ENCODE assay signal across 8 cellular contexts in the genomic region with DNA sequence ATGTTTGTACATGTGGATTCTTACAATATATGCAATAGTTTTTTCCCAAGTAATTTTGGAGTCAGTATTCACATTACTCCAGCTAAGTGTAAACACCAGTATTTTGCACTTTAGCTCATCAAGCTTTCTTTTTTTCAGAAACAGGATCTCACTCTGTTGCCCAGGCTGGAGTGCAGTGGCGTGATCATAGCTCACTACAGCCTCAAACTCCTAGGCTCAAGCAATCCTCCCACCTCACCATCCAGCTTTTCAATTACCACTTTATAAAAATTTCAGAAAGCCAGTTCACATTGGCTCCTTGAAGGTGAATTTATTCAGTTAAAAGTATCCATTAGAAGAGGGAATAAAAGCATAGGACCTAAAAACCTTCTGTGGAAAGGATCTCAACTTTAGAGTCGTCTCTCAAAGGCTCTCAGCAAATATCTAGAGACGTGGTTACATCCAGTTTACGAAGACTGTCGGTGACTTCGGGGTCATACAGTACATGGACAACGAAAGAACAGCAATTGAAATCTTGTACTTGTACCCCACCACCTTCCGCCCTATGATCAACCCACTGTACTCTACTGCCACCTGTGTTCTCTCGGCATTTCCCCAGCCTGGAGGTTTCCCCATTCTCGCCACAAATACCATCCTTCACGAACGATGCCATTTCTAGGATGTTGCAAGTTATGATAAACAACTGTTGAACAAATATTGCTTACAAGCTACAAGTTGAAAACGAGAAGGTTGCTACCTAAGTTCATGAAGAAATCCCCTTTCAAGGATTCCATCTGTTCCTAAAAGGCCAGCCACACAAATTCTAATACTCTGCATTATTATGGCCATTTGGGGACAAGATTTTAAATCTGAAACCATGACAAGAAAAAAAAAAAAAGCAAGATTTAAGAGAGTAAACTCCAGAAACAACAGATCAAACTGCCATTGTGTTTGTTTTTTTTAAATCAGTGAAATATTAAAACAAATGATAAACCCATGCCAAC. TPM values are rescaled to one million over a fixed set of nuclear protein-coding genes. Genes with fewer than 3 reads are reported as not detected.
DNase-seq lines count a peak whose midpoint lies in the region; ATAC-seq and TF ChIP-seq lines count a peak whose summit lies in the region.

No MANE protein-coding gene starts in this region.

- no peak overlapping the region for H3K9ac ChIP-seq in endocrine pancreas (ENCODE audit: control insufficient read depth, insufficient read depth, low read length)

- H3K36me3 ChIP-seq in endocrine pancreas (ENCODE audit: control insufficient read depth, insufficient read depth, low read length) (no peaks in the 10 kb centered on the region), mucosa of descending colon (ENCODE audit: low read depth) (no peaks in the 10 kb centered on the region), aorta (ENCODE audit: control insufficient read depth in 1 of 2, insufficient read depth in 2 of 2, low read length in 1 of 2) (no peaks in the 10 kb centered on the region)

- no peak overlapping the region for H3K27ac ChIP-seq in RWPE1
- H3K27ac ChIP-seq in aorta (ENCODE audit: low read depth in 1 of 2, low read length in 2 of 2): no peak overlapping the region

- CTCF ChIA-PET in RWPE1 (lab: Yijun Ruan, JAX): interaction anchor here (0.6 to 2.7 kb wide), 21 partner anchors 11 to 1395 kb away, joined by 3 to 14 read pairs (median 4); no protein-coding TSS in a partner anchor

- H3K9me3 ChIP-seq in endocrine pancreas (ENCODE audit: control insufficient read depth, low read length) (no peaks in the 10 kb centered on the region), mucosa of descending colon (no peaks in the 10 kb centered on the region), aorta (ENCODE audit: control insufficient read depth, low read length) (no peaks in the 10 kb centered on the region)

- POLR2A ChIA-PET in RWPE1 (lab: Yijun Ruan, JAX; ENCODE audit: low non-redundant PET): interaction anchor here (0.5 to 0.6 kb wide), 2 partner anchors 31 to 42 kb away, joined by 4 to 7 read pairs; no protein-coding TSS in a partner anchor

- ATAC-seq in HG02798 (IDR thresholded peaks at IDR 0.05; ENCODE audit: poor library complexity, unreplicated experiment): peak; percentile 28
- ATAC-seq in mucosa of descending colon: peak; percentile 7
- no peak for ATAC-seq in aorta (ENCODE audit: low FRiP score)
- ATAC-seq in HG03159 (IDR thresholded peaks at IDR 0.05; ENCODE audit: unreplicated experiment): no peak

- peak; percentile 76 for TF ChIP-seq CTCF in RWPE1 (conservative IDR thresholded peaks at IDR 0.05; ENCODE audit: low read depth)
- TF ChIP-seq CTCF in mucosa of descending colon (IDR thresholded peaks at IDR 0.05): peak; percentile 5

- DNase-seq in ELR (ENCODE audit: low read depth): peak; percentile 80
- DNase-seq in RWPE1 (ENCODE audit: low spot score): peak; percentile 77
- peak in 2 of 3 donors; percentile 35 to 62 for DNase-seq in mucosa of descending colon
- DNase-seq in aorta: no peak
- DNase-seq in effector CD4-positive, alpha-beta T cell: no peak

- H3K4me1 ChIP-seq in endocrine pancreas (ENCODE audit: control insufficient read depth, insufficient read depth, low read length): no peaks in the 10 kb centered on the region
- peaks cover 10% of the 10 kb centered on the region for H3K4me1 ChIP-seq in mucosa of descending colon (ENCODE audit: low read depth)
- H3K4me1 ChIP-seq in aorta (ENCODE audit: control insufficient read depth in 1 of 2, insufficient read depth in 2 of 2, low read length in 2 of 2): peaks cover 0 to 4% of the 10 kb centered on the region in 2 donors

- H3K4me3 ChIP-seq in endocrine pancreas (ENCODE audit: control insufficient read depth, insufficient read depth, low read length): peak overlapping the region; percentile 74
- no peak overlapping the region for H3K4me3 ChIP-seq in mucosa of descending colon
- H3K4me3 ChIP-seq in aorta (ENCODE audit: low read length in 2 of 2): peak overlapping the region; percentile 71 to 92

- intact Hi-C loops in mucosa of descending colon (cut with DNase I, micrococcal nuclease) (loop anchor here (2.0 to 10.0 kb wide), 2 partner anchors 232 to 238 kb away; no protein-coding TSS in a partner anchor), aorta (cut with DNase I) (loop anchor here in 1 of 2 donors (5.0 to 10.0 kb wide), 3 partner anchors 35 to 458 kb away; no protein-coding TSS in a partner anchor)

- 4 to 8% methylated on average over 13 of the region's 13 CpGs for WGBS in aorta, 2 donors

- H3K27me3 ChIP-seq in endocrine pancreas (ENCODE audit: control insufficient read depth, insufficient read depth, low read length) (no peaks in the 10 kb centered on the region), aorta (ENCODE audit: control insufficient read depth in 1 of 2, insufficient read depth in 2 of 2, low read length in 1 of 2) (no peaks in the 10 kb centered on the region)

RNA-seq across cellular contexts. Expression of a gene that starts 1.8 kb away (rescaled TPM):
- 10 to 100 TPM; 26.3 to 68.3 (median 29.6) TPM for total RNA-seq in mucosa of descending colon
- 100 to 1,000 TPM in 1 of 2 donors, 10 to 100 TPM in 1; 99.8 to 101 TPM for total RNA-seq in aorta
- polyA plus RNA-seq in aorta: 10 to 100 TPM; 22.7 to 28.9 TPM

RNA-seq across cellular contexts. Expression of a gene that starts 44.2 kb away (rescaled TPM):
- total RNA-seq in mucosa of descending colon (10 to 100 TPM in 2 of 3 donors, 1 to 10 TPM in 1; 4.1 to 76.0 (median 11.1) TPM), aorta (10 to 100 TPM; 37.5 to 49.2 TPM)
- polyA plus RNA-seq in aorta: 100 to 1,000 TPM in 1 of 2 donors, 10 to 100 TPM in 1; 85.1 to 110 TPM

Comparison
In these comparisons a context has a peak if more than half of its experiments do, and no peak if none do; other contexts are left out.
1. DNase-seq: peak in ELR (single experiment), RWPE1 (single experiment) and mucosa of descending colon (2 of 3); none in aorta (0 of 2) and effector CD4-positive, alpha-beta T cell (single experiment).
2. ATAC-seq: peak in HG02798 (single experiment) and mucosa of descending colon (single experiment); none in aorta (single experiment) and HG03159 (single experiment).